In the genomic region with DNA sequence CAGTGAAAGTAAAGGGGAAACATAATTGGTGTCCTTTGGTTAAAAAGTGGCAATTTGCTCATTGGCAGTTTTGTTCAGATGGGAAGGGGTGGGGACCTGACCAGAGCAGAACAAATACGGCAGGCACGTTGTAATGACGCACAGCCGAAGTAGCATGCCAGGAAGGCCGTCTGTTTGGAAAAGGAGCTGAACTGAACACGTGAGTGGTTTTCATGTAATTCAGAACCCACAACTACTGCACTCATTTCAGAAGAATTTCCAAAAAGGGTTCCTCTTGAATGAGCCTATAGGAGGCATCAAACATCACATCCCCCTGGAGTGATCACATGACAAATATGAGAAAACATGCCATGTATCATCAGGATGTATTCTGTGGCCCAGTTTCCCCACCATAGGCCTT, we compare ENCODE assay signal across 1 cellular context.
TF ChIP-seq lines count a peak whose summit lies in the region.

No MANE protein-coding gene starts in this region.

TF ChIP-seq in HepG2, 621 proteins besides CTCF, POLR2A, EP300 and RAD21:
- TF ChIP-seq RCOR2 (CRISPR knock-in tag; IDR thresholded peaks at IDR 0.05) (no peak), NR3C1 (CRISPR knock-in tag; IDR thresholded peaks at IDR 0.05) (no peak), NCOA1 (CRISPR knock-in tag; IDR thresholded peaks at IDR 0.05) (no peak), SIN3A (IDR thresholded peaks at IDR 0.05; ENCODE audit: borderline replicate concordance, low read depth, low read length) (no peak), ZNF3 (CRISPR knock-in tag; IDR thresholded peaks at IDR 0.05) (no peak), ZNF792 (CRISPR knock-in tag; IDR thresholded peaks at IDR 0.05) (no peak), MYNN (CRISPR knock-in tag; IDR thresholded peaks at IDR 0.05; ENCODE audit: low read depth) (no peak), ZNF841 (CRISPR knock-in tag; IDR thresholded peaks at IDR 0.05; ENCODE audit: borderline replicate concordance) (no peak), KLF12 (CRISPR knock-in tag; IDR thresholded peaks at IDR 0.05; ENCODE audit: borderline replicate concordance) (no peak), SMAD9 (CRISPR knock-in tag; IDR thresholded peaks at IDR 0.05) (no peak), ZBTB3 (CRISPR knock-in tag; IDR thresholded peaks at IDR 0.05; ENCODE audit: borderline replicate concordance, low read depth) (no peak), STAT5B (CRISPR knock-in tag; IDR thresholded peaks at IDR 0.05) (no peak), GATAD2A (CRISPR knock-in tag; IDR thresholded peaks at IDR 0.05) (no peak), KDM6A (CRISPR knock-in tag; IDR thresholded peaks at IDR 0.05; ENCODE audit: low read depth) (no peak), ARNT2 (CRISPR knock-in tag; IDR thresholded peaks at IDR 0.05; ENCODE audit: low read depth) (no peak)
- TF ChIP-seq, protein P1, sequence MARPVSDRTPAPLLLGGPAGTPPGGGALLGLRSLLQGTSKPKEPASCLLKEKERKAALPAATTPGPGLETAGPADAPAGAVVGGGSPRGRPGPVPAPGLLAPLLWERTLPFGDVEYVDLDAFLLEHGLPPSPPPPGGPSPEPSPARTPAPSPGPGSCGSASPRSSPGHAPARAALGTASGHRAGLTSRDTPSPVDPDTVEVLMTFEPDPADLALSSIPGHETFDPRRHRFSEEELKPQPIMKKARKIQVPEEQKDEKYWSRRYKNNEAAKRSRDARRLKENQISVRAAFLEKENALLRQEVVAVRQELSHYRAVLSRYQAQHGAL (CRISPR knock-in tag; IDR thresholded peaks at IDR 0.05; ENCODE audit: not compliant biosample characterization): no peak
- TF ChIP-seq, protein P2, sequence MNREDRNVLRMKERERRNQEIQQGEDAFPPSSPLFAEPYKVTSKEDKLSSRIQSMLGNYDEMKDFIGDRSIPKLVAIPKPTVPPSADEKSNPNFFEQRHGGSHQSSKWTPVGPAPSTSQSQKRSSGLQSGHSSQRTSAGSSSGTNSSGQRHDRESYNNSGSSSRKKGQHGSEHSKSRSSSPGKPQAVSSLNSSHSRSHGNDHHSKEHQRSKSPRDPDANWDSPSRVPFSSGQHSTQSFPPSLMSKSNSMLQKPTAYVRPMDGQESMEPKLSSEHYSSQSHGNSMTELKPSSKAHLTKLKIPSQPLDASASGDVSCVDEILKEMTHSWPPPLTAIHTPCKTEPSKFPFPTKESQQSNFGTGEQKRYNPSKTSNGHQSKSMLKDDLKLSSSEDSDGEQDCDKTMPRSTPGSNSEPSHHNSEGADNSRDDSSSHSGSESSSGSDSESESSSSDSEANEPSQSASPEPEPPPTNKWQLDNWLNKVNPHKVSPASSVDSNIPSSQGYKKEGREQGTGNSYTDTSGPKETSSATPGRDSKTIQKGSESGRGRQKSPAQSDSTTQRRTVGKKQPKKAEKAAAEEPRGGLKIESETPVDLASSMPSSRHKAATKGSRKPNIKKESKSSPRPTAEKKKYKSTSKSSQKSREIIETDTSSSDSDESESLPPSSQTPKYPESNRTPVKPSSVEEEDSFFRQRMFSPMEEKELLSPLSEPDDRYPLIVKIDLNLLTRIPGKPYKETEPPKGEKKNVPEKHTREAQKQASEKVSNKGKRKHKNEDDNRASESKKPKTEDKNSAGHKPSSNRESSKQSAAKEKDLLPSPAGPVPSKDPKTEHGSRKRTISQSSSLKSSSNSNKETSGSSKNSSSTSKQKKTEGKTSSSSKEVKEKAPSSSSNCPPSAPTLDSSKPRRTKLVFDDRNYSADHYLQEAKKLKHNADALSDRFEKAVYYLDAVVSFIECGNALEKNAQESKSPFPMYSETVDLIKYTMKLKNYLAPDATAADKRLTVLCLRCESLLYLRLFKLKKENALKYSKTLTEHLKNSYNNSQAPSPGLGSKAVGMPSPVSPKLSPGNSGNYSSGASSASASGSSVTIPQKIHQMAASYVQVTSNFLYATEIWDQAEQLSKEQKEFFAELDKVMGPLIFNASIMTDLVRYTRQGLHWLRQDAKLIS (CRISPR knock-in tag; IDR thresholded peaks at IDR 0.05): no peak
